In the genomic region with DNA sequence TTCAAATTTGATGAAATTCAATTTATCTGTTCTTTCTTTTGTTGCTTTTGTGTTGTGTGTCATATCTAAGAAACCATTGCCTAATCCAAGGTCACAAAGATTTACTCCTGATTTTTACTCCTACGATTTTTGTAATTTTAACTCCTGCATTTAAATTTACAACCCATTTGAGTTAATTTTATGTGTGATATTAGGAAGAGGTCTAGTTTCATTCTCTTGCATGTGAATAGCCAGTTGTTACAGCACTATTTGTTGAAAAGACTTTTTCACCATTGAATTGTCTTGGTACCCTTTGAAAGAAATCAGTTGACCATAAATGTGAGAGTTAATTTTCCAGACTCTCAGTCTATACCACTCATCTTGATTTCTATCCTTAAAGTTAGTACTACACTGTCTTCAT, we compare ENCODE assay signal across 36 cellular contexts.
"Had no signal": no experiment of that assay in that cellular context is flagged by ENCODE, and none has a peak within 500 bp of the region (broad histone marks: within the 10 kb centered on the region; RNA-seq: fewer than 3 reads in every experiment).

No MANE protein-coding gene starts in this region.

- DNase-seq: activated effector memory CD4-positive, alpha-beta T cell treated with anti-CD3 and anti-CD28 coated beads, Interleukin-2, amount 50 U/mL, for 16 hours; activated effector memory CD4-positive, alpha-beta T cell treated with Interleukin-2 at 50 U/mL for 16 hours; activated gamma-delta T cell; activated gamma-delta T cell treated with Interleukin-2 at 50 U/mL for 16 hours; activated naive CD4-positive, alpha-beta T cell; activated naive CD4-positive, alpha-beta T cell treated with anti-CD3 and anti-CD28 coated beads for 36 hours; activated naive CD4-positive, alpha-beta T cell treated with anti-CD3 and anti-CD28 coated beads, Interleukin-2, amount 10 ng/mL, durations not matched to agents 7 days and 5 days; activated naive CD4-positive, alpha-beta T cell treated with anti-CD3 and anti-CD28 coated beads, Interleukin-2, amount 50 U/mL, for 16 hours; activated naive CD4-positive, alpha-beta T cell treated with Interleukin-2 at 50 U/mL for 16 hours; activated naive CD8-positive, alpha-beta T cell treated with anti-CD3 and anti-CD28 coated beads for 36 hours; activated naive CD8-positive, alpha-beta T cell treated with anti-CD3 and anti-CD28 coated beads, Interleukin-2, amount 10 ng/mL, durations not matched to agents 7 days and 5 days; activated naive CD8-positive, alpha-beta T cell treated with anti-CD3 and anti-CD28 coated beads, Interleukin-2, amount 50 U/mL, for 24 hours; activated T-cell treated with anti-CD3 and anti-CD28 coated beads, Interleukin-2, amount 50 U/mL, for 24 hours; activated T-cell treated with anti-CD3 and anti-CD28 coated beads, Interleukin-2, amount 50 U/mL, for 4 hours; activated T-cell treated with anti-CD3 and anti-CD28 coated beads, Interleukin-2, amount 50 U/mL, for 48 hours; activated T-cell treated with anti-CD3 and anti-CD28 coated beads, Interleukin-2, amount 50 U/mL, for 72 hours; adrenal gland; amniotic stem cell; amygdala; anterior cingulate cortex; aorta; body of pancreas; brain microvascular endothelial cell; caudate nucleus; central memory CD4-positive, alpha-beta T cell; cerebellar nuclear complex had no signal

- FAIRE-seq: astrocyte, bronchial epithelial cell had no signal

- H3K27me3 Mint-ChIP-seq: activated naive CD4-positive, alpha-beta T cell treated with anti-CD3 and anti-CD28 coated beads, Interleukin-2, amount 10 ng/mL, durations not matched to agents 7 days and 5 days; activated naive CD4-positive, alpha-beta T cell treated with anti-CD3 and anti-CD28 coated beads, Interleukin-2, amount 50 U/mL, for 24 hours; activated naive CD8-positive, alpha-beta T cell; activated naive CD8-positive, alpha-beta T cell treated with anti-CD3 and anti-CD28 coated beads for 36 hours; activated naive CD8-positive, alpha-beta T cell treated with anti-CD3 and anti-CD28 coated beads, Interleukin-2, amount 10 ng/mL, durations not matched to agents 7 days and 5 days; activated naive CD8-positive, alpha-beta T cell treated with anti-CD3 and anti-CD28 coated beads, Interleukin-2, amount 50 U/mL, for 24 hours; activated T-cell treated with anti-CD3 and anti-CD28 coated beads, Interleukin-2, amount 50 U/mL, for 24 hours; activated T-helper 17 cell treated with anti-CD3 and anti-CD28 coated beads, Interleukin-2, amount 50 U/mL, for 72 hours; brain; central memory CD8-positive, alpha-beta T cell had no signal

- H3K27ac Mint-ChIP-seq: activated naive CD4-positive, alpha-beta T cell treated with anti-CD3 and anti-CD28 coated beads for 36 hours; activated naive CD4-positive, alpha-beta T cell treated with anti-CD3 and anti-CD28 coated beads, Interleukin-2, amount 10 ng/mL, durations not matched to agents 7 days and 5 days; activated naive CD4-positive, alpha-beta T cell treated with anti-CD3 and anti-CD28 coated beads, Interleukin-2, amount 50 U/mL, for 24 hours; activated naive CD8-positive, alpha-beta T cell; activated naive CD8-positive, alpha-beta T cell treated with anti-CD3 and anti-CD28 coated beads for 36 hours; activated naive CD8-positive, alpha-beta T cell treated with anti-CD3 and anti-CD28 coated beads, Interleukin-2, amount 10 ng/mL, durations not matched to agents 7 days and 5 days; activated naive CD8-positive, alpha-beta T cell treated with anti-CD3 and anti-CD28 coated beads, Interleukin-2, amount 50 U/mL, for 24 hours; activated T-cell treated with anti-CD3 and anti-CD28 coated beads, Interleukin-2, amount 50 U/mL, for 24 hours; activated T-cell treated with anti-CD3 and anti-CD28 coated beads, Interleukin-2, amount 50 U/mL, for 72 hours; activated T-helper 1 cell treated with anti-CD3 and anti-CD28 coated beads, Interleukin-12 subunit alpha, Interleukin-12 subunit beta, Interleukin-2, Interleukin-4 antibody, amounts not matched to agents 30 ng/mL and 10 ng/mL and 1 ng/mL, durations not matched to agents 14 hours and 24 hours and 36 hours; activated T-helper 17 cell treated with anti-CD3 and anti-CD28 coated beads, Interleukin-2, amount 50 U/mL, for 72 hours; activated T-helper 2 cell treated with anti-CD3 and anti-CD28 coated beads, Interferon-gamma antibody, Interleukin-2, Interleukin-4, amounts not matched to agents 10 μg/mL and 5 μg/mL and 100 μg/mL, durations not matched to agents 14 hours and 24 hours and 36 hours; brain had no signal

- H3K9me3 Mint-ChIP-seq: activated naive CD4-positive, alpha-beta T cell treated with anti-CD3 and anti-CD28 coated beads for 36 hours; activated naive CD4-positive, alpha-beta T cell treated with anti-CD3 and anti-CD28 coated beads, Interleukin-2, amount 50 U/mL, for 24 hours; activated naive CD4-positive, alpha-beta T cell treated with anti-CD3 and anti-CD28 coated beads, Interleukin-2, amount 50 U/mL, for 72 hours; activated naive CD8-positive, alpha-beta T cell treated with anti-CD3 and anti-CD28 coated beads for 36 hours; activated naive CD8-positive, alpha-beta T cell treated with anti-CD3 and anti-CD28 coated beads, Interleukin-2, amount 10 ng/mL, durations not matched to agents 7 days and 5 days; activated naive CD8-positive, alpha-beta T cell treated with anti-CD3 and anti-CD28 coated beads, Interleukin-2, amount 50 U/mL, for 24 hours; activated T-cell treated with anti-CD3 and anti-CD28 coated beads, Interleukin-2, amount 50 U/mL, for 24 hours; activated T-cell treated with anti-CD3 and anti-CD28 coated beads, Interleukin-2, amount 50 U/mL, for 4 hours; activated T-cell treated with anti-CD3 and anti-CD28 coated beads, Interleukin-2, amount 50 U/mL, for 72 hours; activated T-helper 1 cell treated with anti-CD3 and anti-CD28 coated beads, Interleukin-12 subunit alpha, Interleukin-12 subunit beta, Interleukin-2, Interleukin-4 antibody, amounts not matched to agents 30 ng/mL and 10 ng/mL and 1 ng/mL, durations not matched to agents 14 hours and 24 hours and 36 hours; activated T-helper 17 cell treated with anti-CD3 and anti-CD28 coated beads, Interleukin-2, amount 50 U/mL, for 72 hours; activated T-helper 2 cell treated with anti-CD3 and anti-CD28 coated beads, Interferon-gamma antibody, Interleukin-2, Interleukin-4, amounts not matched to agents 10 μg/mL and 5 μg/mL and 100 μg/mL, durations not matched to agents 14 hours and 24 hours and 36 hours; central memory CD8-positive, alpha-beta T cell had no signal

- ATAC-seq: activated naive CD4-positive, alpha-beta T cell treated with anti-CD3 and anti-CD28 coated beads, Interleukin-2, amount 50 U/mL, for 72 hours; activated naive CD8-positive, alpha-beta T cell treated with anti-CD3 and anti-CD28 coated beads, Interleukin-2, amount 50 U/mL, for 24 hours; activated T-cell treated with anti-CD3 and anti-CD28 coated beads, Interleukin-2, amount 50 U/mL, for 4 hours; activated T-cell treated with anti-CD3 and anti-CD28 coated beads, Interleukin-2, amount 50 U/mL, for 72 hours; activated T-helper 17 cell treated with anti-CD3 and anti-CD28 coated beads, Interleukin-2, amount 50 U/mL, for 72 hours; body of pancreas had no signal

- H3K4me1 Mint-ChIP-seq: activated naive CD4-positive, alpha-beta T cell treated with anti-CD3 and anti-CD28 coated beads, Interleukin-2, amount 50 U/mL, for 24 hours; activated T-helper 17 cell treated with anti-CD3 and anti-CD28 coated beads, Interleukin-2, amount 50 U/mL, for 72 hours had no signal

- H3K4me3 Mint-ChIP-seq: activated naive CD4-positive, alpha-beta T cell treated with anti-CD3 and anti-CD28 coated beads for 36 hours; activated naive CD4-positive, alpha-beta T cell treated with anti-CD3 and anti-CD28 coated beads, Interleukin-2, amount 10 ng/mL, durations not matched to agents 7 days and 5 days; activated naive CD4-positive, alpha-beta T cell treated with anti-CD3 and anti-CD28 coated beads, Interleukin-2, amount 50 U/mL, for 24 hours; activated naive CD8-positive, alpha-beta T cell; activated naive CD8-positive, alpha-beta T cell treated with anti-CD3 and anti-CD28 coated beads for 36 hours; activated naive CD8-positive, alpha-beta T cell treated with anti-CD3 and anti-CD28 coated beads, Interleukin-2, amount 10 ng/mL, durations not matched to agents 7 days and 5 days; activated naive CD8-positive, alpha-beta T cell treated with anti-CD3 and anti-CD28 coated beads, Interleukin-2, amount 50 U/mL, for 24 hours; activated T-cell treated with anti-CD3 and anti-CD28 coated beads, Interleukin-2, amount 50 U/mL, for 24 hours; activated T-cell treated with anti-CD3 and anti-CD28 coated beads, Interleukin-2, amount 50 U/mL, for 4 hours; activated T-cell treated with anti-CD3 and anti-CD28 coated beads, Interleukin-2, amount 50 U/mL, for 72 hours; activated T-helper 1 cell treated with anti-CD3 and anti-CD28 coated beads, Interleukin-12 subunit alpha, Interleukin-12 subunit beta, Interleukin-2, Interleukin-4 antibody, amounts not matched to agents 30 ng/mL and 10 ng/mL and 1 ng/mL, durations not matched to agents 14 hours and 24 hours and 36 hours; activated T-helper 17 cell treated with anti-CD3 and anti-CD28 coated beads, Interleukin-2, amount 50 U/mL, for 72 hours; brain; central memory CD8-positive, alpha-beta T cell had no signal
